8 cellular contexts compared by ENCODE assay signal in the genomic region with DNA sequence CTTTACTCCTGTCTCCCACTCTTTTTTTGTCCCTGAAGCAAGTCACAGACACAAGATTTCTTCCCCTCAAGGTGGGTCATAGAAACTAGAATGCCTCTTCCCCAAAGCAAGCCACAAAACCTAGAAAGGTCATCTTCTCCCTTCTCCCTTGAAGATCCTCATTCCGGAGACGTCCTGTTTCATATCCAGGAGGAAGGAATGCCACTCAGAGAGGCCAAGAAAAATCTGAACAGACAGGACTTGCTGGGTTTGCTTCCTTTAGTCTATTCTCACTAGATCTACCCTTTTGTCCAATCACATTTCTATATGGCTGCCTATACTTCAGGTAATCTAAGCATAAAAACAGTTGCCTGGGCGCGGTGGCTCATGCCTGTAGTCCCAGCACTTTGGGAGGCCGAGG. TPM values are rescaled to one million over a fixed set of nuclear protein-coding genes. Genes with fewer than 3 reads are reported as not detected.
"Had no signal": no experiment of that assay in that cellular context is flagged by ENCODE, and none has a peak within 500 bp of the region (broad histone marks: within the 10 kb centered on the region; RNA-seq: fewer than 3 reads in every experiment).

No MANE protein-coding gene starts in this region.

- H3K4me2 ChIP-seq: GM23338 had no signal

- ATAC-seq: GM23338, K562 had no signal

- DNase-seq: H7, HCEC 1CT, IMR-90, KG1 had no signal

- H3K4me3 Mint-ChIP-seq: GM23338 had no signal

- FAIRE-seq: HTR-8/SVneo, K562 had no signal

- H3K27ac Mint-ChIP-seq: GM23338 had no signal

- H2AFZ ChIP-seq: GM23338 had no signal

- H3K9me3 Mint-ChIP-seq: GM23338 had no signal

- H3K4me3 ChIP-seq: GM23338, K562 had no signal

RNA-seq across cellular contexts. Expression of a gene that starts 23.7 kb away (rescaled TPM):
- total RNA-seq: HT-29, K562 had no signal
- polyA plus RNA-seq: K562 had no signal
